Comparison of ENCODE assay signal across 20 cellular contexts in genomic region chr3:78281381-78281780, GRCh38.
"Had no signal": no experiment of that assay in that cellular context is flagged by ENCODE, and none has a peak within 500 bp of the region (broad histone marks: within the 10 kb centered on the region; RNA-seq: fewer than 3 reads in every experiment).

No MANE protein-coding gene starts in this region.

- FAIRE-seq: urothelium cell line had no signal

- H3K36me3 ChIP-seq: left lung, ovary, tibial nerve had no signal

- H3K27me3 ChIP-seq: left lung, ovary, tibial nerve had no signal

- H3K4me3 Mint-ChIP-seq: activated naive CD8-positive, alpha-beta T cell; activated T-cell treated with anti-CD3 and anti-CD28 coated beads, Interleukin-2, amount 50 U/mL, for 72 hours; T-cell had no signal

- H3K4me1 ChIP-seq: left lung, tibial nerve had no signal

- H3K27me3 Mint-ChIP-seq: activated naive CD8-positive, alpha-beta T cell; naive B cell; T-cell had no signal

- H3K27ac ChIP-seq: epithelial cell of prostate, left lung, ovary, tibial nerve had no signal

- H3K27ac Mint-ChIP-seq: activated naive CD8-positive, alpha-beta T cell; activated T-cell treated with anti-CD3 and anti-CD28 coated beads, Interleukin-2, amount 50 U/mL, for 72 hours; naive B cell; T-cell had no signal

- H3K9me3 ChIP-seq: left lung, mucosa of descending colon, ovary, tibial nerve had no signal

- H3K36me3 Mint-ChIP-seq: activated naive CD8-positive, alpha-beta T cell; naive B cell; T-cell had no signal

- H3K4me1 Mint-ChIP-seq: T-cell had no signal

- DNase-seq: activated CD8-positive, alpha-beta memory T cell treated with anti-CD3 and anti-CD28 coated beads for 24 hours; activated CD8-positive, alpha-beta memory T cell treated with anti-CD3 and anti-CD28 coated beads, Interleukin-2, amount 50 U/mL, for 48 hours; activated effector memory CD4-positive, alpha-beta T cell treated with anti-CD3 and anti-CD28 coated beads, Interleukin-2, amount 50 U/mL, for 16 hours; activated T-cell treated with anti-CD3 and anti-CD28 coated beads, Interleukin-2, amount 50 U/mL, for 72 hours; foreskin fibroblast; hypothalamus; islet precursor cell; left lung; mucosa of descending colon; naive B cell; ovary; stimulated activated CD4-positive, alpha-beta T cell treated with anti-CD3 and anti-CD28 coated beads, Interleukin-12 subunit alpha, Interleukin-12 subunit beta, amount 100 ng/mL, for 4 hours; stimulated activated CD4-positive, alpha-beta T cell treated with anti-CD3 and anti-CD28 coated beads, Interleukin-1b, Interleukin-23, amount 100 ng/mL, for 48 hours; stimulated activated naive CD8-positive, alpha-beta T cell treated with anti-CD3 and anti-CD28 coated beads, Interleukin-15, Interleukin-2, amounts not matched to agents 100 U/mL and 50 U/mL, for 24 hours; substantia nigra; T-cell had no signal

- H3K4me3 ChIP-seq: left lung, mucosa of descending colon, ovary, tibial nerve had no signal
